Comparison of ENCODE assay signal across 8 cellular contexts in the genomic region with DNA sequence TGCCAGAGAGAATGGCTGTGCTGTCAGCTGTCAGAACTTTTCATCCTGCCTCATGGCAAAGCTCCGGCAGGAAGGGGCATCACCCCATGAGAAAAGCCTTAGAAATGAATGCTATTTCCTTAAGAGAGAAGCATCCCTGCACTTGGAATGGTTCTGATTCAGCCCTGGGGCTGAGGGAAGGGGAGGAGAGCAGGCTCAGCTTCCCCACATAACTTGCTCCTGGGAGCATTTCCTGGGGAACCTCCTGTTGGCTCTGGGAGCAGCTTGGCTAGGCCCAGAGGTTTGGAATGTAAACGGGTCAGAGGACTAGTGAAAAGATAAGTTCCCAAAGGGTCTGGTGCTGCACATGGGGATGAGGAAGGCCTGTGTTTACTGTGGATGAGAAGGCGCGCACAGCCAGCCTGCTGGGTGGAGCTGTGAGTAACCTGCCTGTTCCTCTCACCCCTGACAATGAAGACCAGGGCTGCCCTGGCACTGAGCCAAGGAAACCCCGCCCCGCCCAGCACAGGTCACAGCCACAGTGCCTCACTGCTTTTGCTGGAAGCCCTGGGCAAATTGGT. TPM values are rescaled to one million over a fixed set of nuclear protein-coding genes. Genes with fewer than 3 reads are reported as not detected.
DNase-seq lines count a peak whose midpoint lies in the region; ATAC-seq and TF ChIP-seq lines count a peak whose summit lies in the region.

No MANE protein-coding gene starts in this region.

- peaks cover 20% of the 10 kb centered on the region for H3K4me1 Mint-ChIP-seq in MCF 10A (ENCODE audit: insufficient read depth, unreplicated experiment)

- H3K36me3 ChIP-seq in MG63 = no peaks in the 10 kb centered on the region

- no peak overlapping the region for H3K4me3 Mint-ChIP-seq in MCF 10A (ENCODE audit: unreplicated experiment)

- H3K36me3 Mint-ChIP-seq in MCF 10A (ENCODE audit: insufficient read depth, unreplicated experiment) = no peaks in the 10 kb centered on the region

- H3K4me3 ChIP-seq in MG63 = no peak overlapping the region

- TF ChIP-seq CTCF in MCF 10A (IDR thresholded peaks at IDR 0.05; ENCODE audit: unreplicated experiment) = no peak

- ATAC-seq in HG03457 (IDR thresholded peaks at IDR 0.05; ENCODE audit: unreplicated experiment) = no peak

- no peaks in the 10 kb centered on the region for H3K9me3 ChIP-seq in MG63

- intact Hi-C loops in MCF 10A (cut with micrococcal nuclease) = loop anchor here (2.0 kb wide), 1 partner anchor 18 kb away; no protein-coding TSS in a partner anchor

- DNase-seq in CD1c-positive myeloid dendritic cell (ENCODE audit: extremely low spot score) = peak; percentile 36
- peak; percentile 96 for DNase-seq in MG63
- peak; percentile 53 to 84 for DNase-seq in SW 1271 (lab: John Stamatoyannopoulos, UW)
- DNase-seq in MCF 10A (ENCODE audit: unreplicated experiment) = peak; percentile 92
- DNase-seq in left kidney (ENCODE audit: low read depth, low spot score) = peak; percentile 33
- peak; percentile 68 for DNase-seq in stimulated activated CD8-positive, alpha-beta memory T cell treated with anti-CD3 and anti-CD28 coated beads, Interleukin-4, amount 100 ng/mL, for 48 hours
- DNase-seq in mesenteric fat pad (ENCODE audit: low spot score) = no peak

- H3K27ac Mint-ChIP-seq in MCF 10A (ENCODE audit: low read depth, unreplicated experiment) = no peak overlapping the region

- peaks cover 21% of the 10 kb centered on the region for H3K27me3 Mint-ChIP-seq in MCF 10A (ENCODE audit: insufficient read depth, unreplicated experiment)

- H3K9me3 Mint-ChIP-seq in MCF 10A (ENCODE audit: unreplicated experiment) = no peaks in the 10 kb centered on the region

- CTCF ChIA-PET in MCF 10A (lab: Yijun Ruan, JAX) = interaction anchor here (0.5 to 38.6 kb wide), 11 partner anchors 8 to 1206 kb away, joined by 3 to 981 read pairs (median 3); no protein-coding TSS in a partner anchor

- no peaks in the 10 kb centered on the region for H3K27me3 ChIP-seq in MG63

- POLR2A ChIA-PET in MCF 10A (lab: Yijun Ruan, JAX) = interaction anchor here (0.6 to 1.8 kb wide), 8 partner anchors 17 to 683 kb away, joined by 3 to 8 read pairs (median 4); no protein-coding TSS in a partner anchor

- BruUV-seq in MCF 10A (replicated peaks; lab: Mats Ljungman, UMichigan) = no TSS peak

RNA-seq across cellular contexts. Expression of a gene that starts 5.0 kb away (rescaled TPM):
- total RNA-seq in MG63 (2014; rRNA removed; shearing (Covaris generic); ENCODE audit: low replicate concordance) = not detected in 2 replicates
- not detected in 2 replicates for total RNA-seq in MCF 10A (2022)
- total RNA-seq in mesenteric fat pad = 80.0 TPM

RNA-seq across cellular contexts. Expression of a gene that starts 13.3 kb away (rescaled TPM):
- total RNA-seq in MG63 (2014; rRNA removed; shearing (Covaris generic); ENCODE audit: low replicate concordance) = not detected in 2 replicates
- total RNA-seq in MCF 10A (2022) = not detected in 2 replicates
- total RNA-seq in mesenteric fat pad = not detected

Comparison
In these comparisons a context has a peak if more than half of its experiments do, and no peak if none do; other contexts are left out.
1. RNA of a gene that starts 5.0 kb away (total RNA-seq): 80.0 TPM in mesenteric fat pad (single experiment); not detected in MCF 10A and not detected in MG63; every median in the first group is over 10 times any median in the second.